8 cellular contexts compared by ENCODE assay signal in the genomic region with DNA sequence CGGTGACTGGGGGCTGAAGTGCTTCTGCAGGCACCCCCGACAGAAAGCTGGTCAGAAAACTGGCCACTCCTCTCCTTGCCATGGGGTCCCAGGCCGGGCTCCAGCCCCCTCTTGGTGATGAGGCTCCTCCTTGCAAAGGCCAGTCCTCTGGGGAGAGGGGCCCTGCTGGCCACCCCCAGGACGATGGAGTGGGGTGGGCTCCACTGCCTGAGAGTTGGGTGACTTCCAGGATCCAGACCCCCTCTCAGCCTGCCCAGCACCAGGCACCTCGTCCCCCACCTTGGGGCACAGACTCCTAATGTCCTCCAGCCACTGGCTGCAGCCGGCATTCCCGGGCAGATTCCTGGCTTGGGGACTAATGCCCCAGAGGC. TPM values are rescaled to one million over a fixed set of nuclear protein-coding genes. Genes with fewer than 3 reads are reported as not detected.
A peak's percentile ranks its signal among the peaks of the same experiment; 100 is the strongest.
DNase-seq lines count a peak whose midpoint lies in the region; ATAC-seq, FAIRE-seq and TF ChIP-seq lines count a peak whose summit lies in the region.

No MANE protein-coding gene starts in this region.

- peak overlapping the region; percentile 89 for H3K27ac Mint-ChIP-seq in activated CD4-positive, alpha-beta memory T cell treated with anti-CD3 and anti-CD28 coated beads, Interleukin-2, amount 10 ng/mL, durations not matched to agents 7 days and 5 days
- no peak overlapping the region for H3K27ac Mint-ChIP-seq in glutamatergic neuron (ENCODE audit: unreplicated experiment)

- H3K27me3 ChIP-seq in skeletal muscle satellite cell (ENCODE audit: control insufficient read depth, insufficient read depth, low read length), result peaks cover 3% of the 10 kb centered on the region

- no peak for FAIRE-seq in urothelium cell line (lab: Jason Lieb, UNC)

- H3K36me3 ChIP-seq in skeletal muscle satellite cell (ENCODE audit: insufficient read depth, low read length), result peaks cover 29% of the 10 kb centered on the region

- peak overlapping the region; percentile 96 for H3K4me2 ChIP-seq in skeletal muscle satellite cell (ENCODE audit: low read length)

- intact Hi-C loops in left ventricle myocardium superior (cut with micrococcal nuclease), result no loop called here

- H3K27me3 Mint-ChIP-seq in activated CD4-positive, alpha-beta memory T cell treated with anti-CD3 and anti-CD28 coated beads, Interleukin-2, amount 10 ng/mL, durations not matched to agents 7 days and 5 days, result no peaks in the 10 kb centered on the region
- peaks cover 11% of the 10 kb centered on the region for H3K27me3 Mint-ChIP-seq in glutamatergic neuron (ENCODE audit: unreplicated experiment)

- ATAC-seq in GM21381 (IDR thresholded peaks at IDR 0.05; ENCODE audit: unreplicated experiment) (peak; percentile 28), left ventricle myocardium superior (peak; percentile 23), HG03280 (IDR thresholded peaks at IDR 0.05; ENCODE audit: unreplicated experiment) (no peak)

- peaks cover 34% of the 10 kb centered on the region for H3K4me1 ChIP-seq in skeletal muscle satellite cell (ENCODE audit: control insufficient read depth, insufficient read depth, low read length)

- no peaks in the 10 kb centered on the region for H3K9me3 ChIP-seq in skeletal muscle satellite cell (replicated peaks; ENCODE audit: low read length)

- H3K4me3 Mint-ChIP-seq in activated CD4-positive, alpha-beta memory T cell treated with anti-CD3 and anti-CD28 coated beads, Interleukin-2, amount 10 ng/mL, durations not matched to agents 7 days and 5 days, result peak overlapping the region; percentile 70
- H3K4me3 Mint-ChIP-seq in glutamatergic neuron (ENCODE audit: unreplicated experiment), result no peak overlapping the region

- no peak for DNase-seq in activated CD4-positive, alpha-beta memory T cell treated with anti-CD3 and anti-CD28 coated beads, Interleukin-2, amount 10 ng/mL, durations not matched to agents 7 days and 5 days
- no peak for DNase-seq in left ventricle myocardium superior
- DNase-seq in NCI-H226, result no peak
- DNase-seq in urothelium cell line (ENCODE audit: low spot score), result no peak
- no peak for DNase-seq in glutamatergic neuron

- peaks cover 40% of the 10 kb centered on the region for H3K4me1 Mint-ChIP-seq in activated CD4-positive, alpha-beta memory T cell treated with anti-CD3 and anti-CD28 coated beads, Interleukin-2, amount 10 ng/mL, durations not matched to agents 7 days and 5 days
- H3K4me1 Mint-ChIP-seq in glutamatergic neuron (ENCODE audit: low read depth, unreplicated experiment), result peaks cover 6% of the 10 kb centered on the region

- H3K9ac ChIP-seq in skeletal muscle satellite cell (ENCODE audit: low read depth, low read length), result peak overlapping the region; percentile 87

- peaks cover 34% of the 10 kb centered on the region for H3K36me3 Mint-ChIP-seq in activated CD4-positive, alpha-beta memory T cell treated with anti-CD3 and anti-CD28 coated beads, Interleukin-2, amount 10 ng/mL, durations not matched to agents 7 days and 5 days (ENCODE audit: low read depth)
- H3K36me3 Mint-ChIP-seq in glutamatergic neuron (ENCODE audit: unreplicated experiment), result no peaks in the 10 kb centered on the region

- peak overlapping the region; percentile 87 for H3K4me3 ChIP-seq in skeletal muscle satellite cell (ENCODE audit: low read length)

- no peaks in the 10 kb centered on the region for H3K9me3 Mint-ChIP-seq in activated CD4-positive, alpha-beta memory T cell treated with anti-CD3 and anti-CD28 coated beads, Interleukin-2, amount 10 ng/mL, durations not matched to agents 7 days and 5 days
- H3K9me3 Mint-ChIP-seq in glutamatergic neuron (ENCODE audit: unreplicated experiment), result peaks cover 2% of the 10 kb centered on the region

- POLR2A ChIA-PET in activated CD4-positive, alpha-beta memory T cell treated with anti-CD3 and anti-CD28 coated beads, Interleukin-2, amount 10 ng/mL, durations not matched to agents 7 days and 5 days (lab: Charles Lee), result interaction anchor here (1.5 to 5.1 kb wide), 5 partner anchors 9 to 420 kb away, joined by 4 to 29 read pairs (median 8); a partner anchor contains a TSS

- no peak for TF ChIP-seq CTCF in glutamatergic neuron (IDR thresholded peaks at IDR 0.05; ENCODE audit: partially characterized antibody, unreplicated experiment)

- CTCF ChIA-PET in activated CD4-positive, alpha-beta memory T cell treated with anti-CD3 and anti-CD28 coated beads, Interleukin-2, amount 10 ng/mL, durations not matched to agents 7 days and 5 days (lab: Charles Lee), result interaction anchor here (0.6 to 4.1 kb wide), 7 partner anchors 10 to 91 kb away, joined by 3 to 28 read pairs (median 6); a partner anchor contains a TSS

RNA-seq across cellular contexts. Expression of a gene that starts 0.4 kb away (rescaled TPM):
- total RNA-seq in activated CD4-positive, alpha-beta memory T cell treated with anti-CD3 and anti-CD28 coated beads, Interleukin-2, amount 10 ng/mL, durations not matched to agents 7 days and 5 days, result 10 to 100 TPM; 40.2 to 43.5 TPM
- 15.1 TPM for total RNA-seq in left ventricle myocardium superior
- total RNA-seq in skeletal muscle satellite cell (2012; rRNA removed), result 69.2 and 69.9 TPM in 2 replicates
- total RNA-seq in glutamatergic neuron (ENCODE audit: unreplicated experiment), result 3.2 TPM

RNA-seq across cellular contexts. Expression of a gene that starts 18.5 kb away (rescaled TPM):
- total RNA-seq in activated CD4-positive, alpha-beta memory T cell treated with anti-CD3 and anti-CD28 coated beads, Interleukin-2, amount 10 ng/mL, durations not matched to agents 7 days and 5 days, result 100 to 1,000 TPM in 1 of 2 experiments, 10 to 100 TPM in 1; 99.1 to 106 TPM
- total RNA-seq in left ventricle myocardium superior (7.2 TPM), glutamatergic neuron (ENCODE audit: unreplicated experiment) (83.6 TPM)
- 1.5 and 2.0 TPM in 2 replicates for total RNA-seq in skeletal muscle satellite cell (2012; rRNA removed)

RNA-seq across cellular contexts. Expression of a gene that starts 40.6 kb away (rescaled TPM):
- total RNA-seq in activated CD4-positive, alpha-beta memory T cell treated with anti-CD3 and anti-CD28 coated beads, Interleukin-2, amount 10 ng/mL, durations not matched to agents 7 days and 5 days, result 100 to 1,000 TPM; 137 to 139 TPM
- total RNA-seq in left ventricle myocardium superior (362 TPM), glutamatergic neuron (ENCODE audit: unreplicated experiment) (418 TPM)
- total RNA-seq in skeletal muscle satellite cell (2012; rRNA removed), result 128 and 144 TPM in 2 replicates

RNA-seq across cellular contexts. Expression of a gene that starts 41.2 kb away (rescaled TPM):
- 100 to 1,000 TPM; 137 to 145 TPM for total RNA-seq in activated CD4-positive, alpha-beta memory T cell treated with anti-CD3 and anti-CD28 coated beads, Interleukin-2, amount 10 ng/mL, durations not matched to agents 7 days and 5 days
- total RNA-seq in left ventricle myocardium superior (83.4 TPM), glutamatergic neuron (ENCODE audit: unreplicated experiment) (93.1 TPM)
- total RNA-seq in skeletal muscle satellite cell (2012; rRNA removed), result 182 and 236 TPM in 2 replicates

RNA-seq across cellular contexts. Expression of a gene that starts 53.2 kb away (rescaled TPM):
- 10 to 100 TPM; 38.5 to 42.2 TPM for total RNA-seq in activated CD4-positive, alpha-beta memory T cell treated with anti-CD3 and anti-CD28 coated beads, Interleukin-2, amount 10 ng/mL, durations not matched to agents 7 days and 5 days
- total RNA-seq in left ventricle myocardium superior, result 256 TPM
- 35.5 and 38.0 TPM in 2 replicates for total RNA-seq in skeletal muscle satellite cell (2012; rRNA removed)
- total RNA-seq in glutamatergic neuron (ENCODE audit: unreplicated experiment), result 69.9 TPM

Comparison
In these comparisons a context has a peak if more than half of its experiments do, and no peak if none do; other contexts are left out.
1. RNA of a gene that starts 18.5 kb away (total RNA-seq): 99.1 to 106 TPM in activated CD4-positive, alpha-beta memory T cell treated with anti-CD3 and anti-CD28 coated beads, Interleukin-2, amount 10 ng/mL, durations not matched to agents 7 days and 5 days and 83.6 TPM in glutamatergic neuron (single experiment); 7.2 TPM in left ventricle myocardium superior (single experiment); every median in the first group is over 10 times any median in the second.